ENCODE assay signal across 8 cellular contexts in genomic region chr7:63900394-63901203, GRCh38.
A peak's percentile ranks its signal among the peaks of the same experiment; 100 is the strongest.
DNase-seq lines count a peak whose midpoint lies in the region; ATAC-seq and TF ChIP-seq lines count a peak whose summit lies in the region.

No MANE protein-coding gene starts in this region.

- H3K4me3 ChIP-seq in CD8-positive, alpha-beta T cell (ENCODE audit: low read depth, low read length) = peak overlapping the region; percentile 98
- peak overlapping the region; percentile 54 for H3K4me3 ChIP-seq in skeletal muscle satellite cell (ENCODE audit: low read length)
- H3K4me3 ChIP-seq in WERI-Rb-1 (ENCODE audit: low read depth, low read length) = no peak overlapping the region

- peak overlapping the region; percentile 50 for H3K4me2 ChIP-seq in skeletal muscle satellite cell (ENCODE audit: low read length)

- no peak for TF ChIP-seq CTCF in CD8-positive, alpha-beta T cell (IDR thresholded peaks at IDR 0.05)
- TF ChIP-seq CTCF in WERI-Rb-1 (IDR thresholded peaks at IDR 0.05; ENCODE audit: low read depth, low read length) = no peak

- H3K36me3 ChIP-seq in CD8-positive, alpha-beta T cell (ENCODE audit: insufficient read depth, low read length) = no peaks in the 10 kb centered on the region
- no peaks in the 10 kb centered on the region for H3K36me3 ChIP-seq in skeletal muscle satellite cell (ENCODE audit: insufficient read depth, low read length)
- no peaks in the 10 kb centered on the region for H3K36me3 ChIP-seq in WERI-Rb-1

- H3K4me1 ChIP-seq in CD8-positive, alpha-beta T cell (ENCODE audit: insufficient read depth, low read length) = peaks cover 4% of the 10 kb centered on the region
- H3K4me1 ChIP-seq in skeletal muscle satellite cell (ENCODE audit: control insufficient read depth, insufficient read depth, low read length) = no peaks in the 10 kb centered on the region

- peak; percentile 82 to 92 (median 88) for DNase-seq in CD8-positive, alpha-beta T cell
- DNase-seq in NCI-H748 (lab: John Stamatoyannopoulos, UW; ENCODE audit: unreplicated experiment) (peak; percentile 89), globus pallidus (ENCODE audit: low spot score) (peak; percentile 98), WERI-Rb-1 (no peak)
- peak; percentile 88 for DNase-seq in activated T-cell treated with anti-CD3 and anti-CD28 coated beads, Interleukin-2, amount 50 U/mL, for 24 hours

- no peaks in the 10 kb centered on the region for H3K27me3 Mint-ChIP-seq in CD8-positive, alpha-beta T cell (ENCODE audit: low read depth)
- H3K27me3 Mint-ChIP-seq in activated T-cell treated with anti-CD3 and anti-CD28 coated beads, Interleukin-2, amount 50 U/mL, for 24 hours = no peaks in the 10 kb centered on the region

- H3K9me3 ChIP-seq in CD8-positive, alpha-beta T cell (ENCODE audit: low read length) = no peaks in the 10 kb centered on the region
- H3K9me3 ChIP-seq in skeletal muscle satellite cell (replicated peaks; ENCODE audit: low read length) = peaks cover 8% of the 10 kb centered on the region
- H3K9me3 ChIP-seq in WERI-Rb-1 (ENCODE audit: severe bottlenecking) = peaks cover 11% of the 10 kb centered on the region

- H3K4me3 Mint-ChIP-seq in CD8-positive, alpha-beta T cell = peak overlapping the region; percentile 92
- H3K4me3 Mint-ChIP-seq in activated T-cell treated with anti-CD3 and anti-CD28 coated beads, Interleukin-2, amount 50 U/mL, for 24 hours = peak overlapping the region; percentile 89

- CTCF ChIA-PET in CD8-positive, alpha-beta T cell (lab: Charles Lee) = no interaction called here

- POLR2A ChIA-PET in CD8-positive, alpha-beta T cell (lab: Charles Lee) = interaction anchor here (0.6 to 1.9 kb wide), 4 partner anchors 22 to 27 kb away, joined by 3 to 6 read pairs (median 4); no protein-coding TSS in a partner anchor

- peaks cover 6% of the 10 kb centered on the region for H3K4me1 Mint-ChIP-seq in CD8-positive, alpha-beta T cell (ENCODE audit: low read depth)
- peaks cover 19% of the 10 kb centered on the region for H3K4me1 Mint-ChIP-seq in activated T-cell treated with anti-CD3 and anti-CD28 coated beads, Interleukin-2, amount 50 U/mL, for 24 hours (ENCODE audit: low read depth)

- peak overlapping the region; percentile 93 for H3K27ac Mint-ChIP-seq in CD8-positive, alpha-beta T cell
- H3K27ac Mint-ChIP-seq in activated T-cell treated with anti-CD3 and anti-CD28 coated beads, Interleukin-2, amount 50 U/mL, for 24 hours = peak overlapping the region; percentile 97

- peaks cover 8% of the 10 kb centered on the region for H3K36me3 Mint-ChIP-seq in CD8-positive, alpha-beta T cell
- H3K36me3 Mint-ChIP-seq in activated T-cell treated with anti-CD3 and anti-CD28 coated beads, Interleukin-2, amount 50 U/mL, for 24 hours (ENCODE audit: low read depth) = peaks cover 18% of the 10 kb centered on the region

- peak overlapping the region; percentile 96 for H3K27ac ChIP-seq in CD8-positive, alpha-beta T cell (ENCODE audit: low read depth, low read length)
- H3K27ac ChIP-seq in WERI-Rb-1 = no peak overlapping the region

- H3K9me3 Mint-ChIP-seq in CD8-positive, alpha-beta T cell = peaks cover 24% of the 10 kb centered on the region
- H3K9me3 Mint-ChIP-seq in activated T-cell treated with anti-CD3 and anti-CD28 coated beads, Interleukin-2, amount 50 U/mL, for 24 hours = peaks cover 26% of the 10 kb centered on the region

- ATAC-seq in CD8-positive, alpha-beta T cell = peak; percentile 93
- ATAC-seq in GM19463 (IDR thresholded peaks at IDR 0.05; ENCODE audit: unreplicated experiment) (no peak), GM21825 (IDR thresholded peaks at IDR 0.05; ENCODE audit: unreplicated experiment) (no peak)

- H3K27me3 ChIP-seq in CD8-positive, alpha-beta T cell (ENCODE audit: insufficient read depth, low read length) = no peaks in the 10 kb centered on the region
- H3K27me3 ChIP-seq in skeletal muscle satellite cell (ENCODE audit: control insufficient read depth, insufficient read depth, low read length) (no peaks in the 10 kb centered on the region), WERI-Rb-1 (ENCODE audit: insufficient read depth, low read depth, severe bottlenecking) (no peaks in the 10 kb centered on the region)

- H3K9ac ChIP-seq in skeletal muscle satellite cell (ENCODE audit: low read depth, low read length) = no peak overlapping the region

- intact Hi-C loops in CD8-positive, alpha-beta T cell (cut with DNase I, micrococcal nuclease) = loop anchor here (1.0 to 10.0 kb wide), 6 partner anchors 26 to 1134 kb away; partner anchors contain the start of genes ZNF107 (in 1 of the 2), ZNF273 (in 1 of the 2), ZNF680 (in 1 of the 2) and ZNF736 (in 1 of the 2)
